Comparison of ENCODE assay signal across 9 cellular contexts in genomic region chr10:79184141-79184625, GRCh38.
DNase-seq lines count a peak whose midpoint lies in the region; ATAC-seq and TF ChIP-seq lines count a peak whose summit lies in the region.
"Had no signal": no experiment of that assay in that cellular context is flagged by ENCODE, and none has a peak within 500 bp of the region (broad histone marks: within the 10 kb centered on the region; RNA-seq: fewer than 3 reads in every experiment).

No MANE protein-coding gene starts in this region.

- no peak for TF ChIP-seq POLR2A in HCT116 (IDR thresholded peaks at IDR 0.05; ENCODE audit: borderline replicate concordance, extremely low read depth, insufficient read depth, insufficient read length)

- H3K36me3 ChIP-seq in HCT116 (ENCODE audit: control insufficient read depth in 1 of 2, insufficient read depth in 2 of 2, low read length in 2 of 2): no peaks in the 10 kb centered on the region
- peaks cover 60% of the 10 kb centered on the region for H3K36me3 ChIP-seq in SJSA1

- H3K4me1 ChIP-seq in HCT116 (ENCODE audit: control insufficient read depth in 1 of 2, insufficient read depth in 2 of 2, low read length in 2 of 2) (peaks cover 75 to 100% of the 10 kb centered on the region in 2 experiments), SJSA1 (replicated peaks) (peaks cover 92% of the 10 kb centered on the region)

- RAD21 ChIA-PET in HCT116 (lab: Charles Lee; ENCODE audit: low non-redundant PET in 1 of 2, low total read pairs in 2 of 2, uncharacterized antibody in 2 of 2, unreplicated experiment in 2 of 2): interaction anchor here in 1 of 2 experiments (0.7 to 0.8 kb wide), 2 partner anchors 27 to 115 kb away, joined by 3 to 4 read pairs; partner anchors contain the start of gene ZMIZ1

- TF ChIP-seq RAD21 in HCT116 (IDR thresholded peaks at IDR 0.05; ENCODE audit: low read depth): no peak

- H3K27ac ChIP-seq in HCT116 (ENCODE audit: low read depth, low read length) (peak overlapping the region; percentile 43), SJSA1 (peak overlapping the region; percentile 76)

- no peaks in the 10 kb centered on the region for H3K9me2 ChIP-seq in HCT116 (ENCODE audit: insufficient read depth)

- H3K4me3 ChIP-seq in HCT116 (replicated peaks in 1 of 2; ENCODE audit: low read depth in 1 of 2, low read length in 2 of 2): peak overlapping the region in 1 of 2 experiments; percentile 35; a peak in 2 of 4 replicates
- H3K4me3 ChIP-seq in SJSA1: no peak overlapping the region
- H3K4me3 ChIP-seq in skeletal muscle cell (ENCODE audit: low read depth, low read length): no peak overlapping the region

- POLR2A ChIA-PET in HCT116 (lab: Charles Lee): interaction anchor here (1.0 kb wide), 1 partner anchor 25 kb away, joined by 3 read pairs; no protein-coding TSS in a partner anchor

- DNase-seq in HCT116 (ENCODE audit: low read depth, low spot score): peak; percentile 48
- DNase-seq in SJSA1 (ENCODE audit: low read depth in 1 of 2, low spot score in 2 of 2): peak; percentile 97 to 98
- DNase-seq in glomerular visceral epithelial cell (ENCODE audit: extremely low spot score): peak; percentile 94
- DNase-seq in skeletal muscle cell (ENCODE audit: low read depth): peak; percentile 42
- DNase-seq in stimulated activated CD4-positive, alpha-beta T cell treated with anti-CD3 and anti-CD28 coated beads, Interleukin-4, amount 100 ng/mL, for 24 hours: no peak
- DNase-seq: Kasumi-1 had no signal

- peak overlapping the region; percentile 80 for H3K4me2 ChIP-seq in HCT116 (ENCODE audit: low read length)

- CTCF ChIA-PET in HCT116 (lab: Charles Lee): interaction anchor here (1.4 to 1.9 kb wide), 2 partner anchors 8 to 11 kb away, joined by 5 to 7 read pairs; no protein-coding TSS in a partner anchor

- no TSS peak for BruUV-seq in HCT116 (replicated peaks; lab: Mats Ljungman, UMichigan)

- no peaks in the 10 kb centered on the region for H3K27me3 ChIP-seq in HCT116 (ENCODE audit: insufficient read depth, low read length)
- H3K27me3 ChIP-seq in SJSA1 (replicated peaks): no peaks in the 10 kb centered on the region

- H3K9me3 ChIP-seq in HCT116 (ENCODE audit: control insufficient read depth in 1 of 2, insufficient read depth in 1 of 2, low read depth in 1 of 2, low read length in 2 of 2) (no peaks in the 10 kb centered on the region), SJSA1 (replicated peaks) (no peaks in the 10 kb centered on the region)

- ATAC-seq in HCT116: peak; percentile 85
- ATAC-seq in GM19463 (IDR thresholded peaks at IDR 0.05; ENCODE audit: unreplicated experiment): no peak
- ATAC-seq in HG02852 (IDR thresholded peaks at IDR 0.05; ENCODE audit: unreplicated experiment): no peak
- ATAC-seq in GM21367 (IDR thresholded peaks at IDR 0.05; ENCODE audit: unreplicated experiment): no peak

- H3K9ac ChIP-seq in HCT116 (ENCODE audit: low read length): peak overlapping the region; percentile 59

- no peak overlapping the region for H2AFZ ChIP-seq in HCT116 (ENCODE audit: low read depth, low read length, poor library complexity, severe bottlenecking)

- TF ChIP-seq CTCF in HCT116 (IDR thresholded peaks at IDR 0.05 in 2 of 3, conservative IDR thresholded peaks at IDR 0.05 in 1 of 3; ENCODE audit: borderline replicate concordance in 1 of 3, insufficient read depth in 1 of 3, low read depth in 2 of 3, low read length in 2 of 3): no peak

- no peaks in the 10 kb centered on the region; the same call in 1 of the 2 replicates for H3K79me2 ChIP-seq in HCT116 (ENCODE audit: insufficient read depth, low read length)

- no peaks in the 10 kb centered on the region for H4K20me1 ChIP-seq in HCT116 (ENCODE audit: insufficient read depth)

- intact Hi-C loops in HCT116 (cut with micrococcal nuclease): no loop called here

TF ChIP-seq in HCT116, 20 proteins besides CTCF, POLR2A, EP300 and RAD21:
- TF ChIP-seq FOSL1 (IDR thresholded peaks at IDR 0.05; ENCODE audit: low read depth) (peak; percentile 78), YY1 (IDR thresholded peaks at IDR 0.05; ENCODE audit: extremely low read depth, insufficient replicate concordance, low read depth, low read length) (no peak), SIN3A (IDR thresholded peaks at IDR 0.05; ENCODE audit: low read depth) (no peak), ZFX (IDR thresholded peaks at IDR 0.05) (no peak), CBX3 (IDR thresholded peaks at IDR 0.05; ENCODE audit: low read depth) (peak; percentile 22; the same call in 1 of the 2 replicates), EGR1 (IDR thresholded peaks at IDR 0.05; ENCODE audit: low read depth) (no peak), MAX (IDR thresholded peaks at IDR 0.05) (peak; percentile 43; the same call in 1 of the 2 replicates), JUND (IDR thresholded peaks at IDR 0.05) (peak; percentile 82), POLR2AphosphoS5 (IDR thresholded peaks at IDR 0.05; ENCODE audit: low read depth, low read length) (0 out of 2 replicates have a peak, but pooled peaks have one; percentile 23), SRF (IDR thresholded peaks at IDR 0.05; ENCODE audit: low read depth) (no peak), TCF7L2 (IDR thresholded peaks at IDR 0.05; ENCODE audit: borderline replicate concordance, extremely low read depth, insufficient read depth, insufficient read length) (no peak), SP1 (IDR thresholded peaks at IDR 0.05; ENCODE audit: low read depth) (no peak; the same call in none of the 2 replicates)
TF ChIP-seq in HCT116: peak in this region for 5.
